In genomic region chr6:11384531-11385309, GRCh38 we compare ENCODE assay signal across 23 cellular contexts.
DNase-seq lines count a peak whose midpoint lies in the region; ATAC-seq and TF ChIP-seq lines count a peak whose summit lies in the region.
"Had no signal": no experiment of that assay in that cellular context is flagged by ENCODE, and none has a peak within 500 bp of the region (broad histone marks: within the 10 kb centered on the region; RNA-seq: fewer than 3 reads in every experiment).

No MANE protein-coding gene starts in this region.

- H2AFZ ChIP-seq in OCI-LY3 (ENCODE audit: low read depth, low read length) (no peak overlapping the region), smooth muscle cell (ENCODE audit: low read depth) (peak overlapping the region; percentile 60)

- no peak overlapping the region for H3K4me3 ChIP-seq in OCI-LY3 (ENCODE audit: low read length)
- no peak overlapping the region for H3K4me3 ChIP-seq in smooth muscle cell
- H3K4me3 ChIP-seq: gastroesophageal sphincter, pancreas had no signal

- H3K27me3 Mint-ChIP-seq in effector memory CD8-positive, alpha-beta T cell, result no peaks in the 10 kb centered on the region
- H3K27me3 Mint-ChIP-seq: activated CD8-positive, alpha-beta memory T cell treated with anti-CD3 and anti-CD28 coated beads, Interleukin-2, amount 10 ng/mL, durations not matched to agents 7 days and 5 days; naive B cell had no signal

- TF ChIP-seq CTCF in OCI-LY3 (IDR thresholded peaks at IDR 0.05; ENCODE audit: low read depth, low read length) (no peak), smooth muscle cell (IDR thresholded peaks at IDR 0.05; ENCODE audit: borderline replicate concordance, insufficient read depth, poor library complexity, severe bottlenecking) (no peak)

- H3K9me3 ChIP-seq in OCI-LY3 (ENCODE audit: insufficient read depth, low read length) (no peaks in the 10 kb centered on the region), smooth muscle cell (replicated peaks; ENCODE audit: low read depth) (no peaks in the 10 kb centered on the region)
- H3K9me3 ChIP-seq: gastroesophageal sphincter, pancreas had no signal

- no peak overlapping the region for H3K4me3 Mint-ChIP-seq in effector memory CD8-positive, alpha-beta T cell
- H3K4me3 Mint-ChIP-seq: activated CD8-positive, alpha-beta memory T cell treated with anti-CD3 and anti-CD28 coated beads, Interleukin-2, amount 10 ng/mL, durations not matched to agents 7 days and 5 days; T-helper 1 cell treated with Interleukin-12 subunit alpha and Interleukin-12 subunit beta and Interleukin-4 antibody, amounts not matched to agents 30 μg/mL and 1 μg/mL, for 36 hours had no signal

- H3K36me3 ChIP-seq in OCI-LY3 (replicated peaks; ENCODE audit: low read depth, low read length) (peaks cover 13% of the 10 kb centered on the region), smooth muscle cell (ENCODE audit: low read depth) (no peaks in the 10 kb centered on the region)
- H3K36me3 ChIP-seq: gastroesophageal sphincter, pancreas had no signal

- 57% methylated on average over 7 of the region's 7 CpGs for WGBS in smooth muscle cell (ENCODE audit: low lambda C conversion rate)

- no peaks in the 10 kb centered on the region for H3K27me3 ChIP-seq in OCI-LY3 (ENCODE audit: low read depth, low read length)
- no peaks in the 10 kb centered on the region for H3K27me3 ChIP-seq in smooth muscle cell (ENCODE audit: low read depth)
- H3K27me3 ChIP-seq: gastroesophageal sphincter, pancreas had no signal

- peaks cover 10% of the 10 kb centered on the region for H3K36me3 Mint-ChIP-seq in effector memory CD8-positive, alpha-beta T cell (ENCODE audit: insufficient read depth)

- H3K9ac ChIP-seq in OCI-LY3 (ENCODE audit: low read length), result peak overlapping the region; percentile 53; the same call in 1 of the 2 replicates
- H3K9ac ChIP-seq in smooth muscle cell (ENCODE audit: low read depth), result no peak overlapping the region

- DNase-seq in EH (ENCODE audit: low read depth) (peak; percentile 76), smooth muscle cell (lab: John Stamatoyannopoulos, UW; ENCODE audit: unreplicated experiment) (no peak), left lobe of liver (ENCODE audit: low spot score) (no peak), head of caudate nucleus (no peak)
- DNase-seq in effector memory CD8-positive, alpha-beta T cell, result no peak
- DNase-seq: activated CD8-positive, alpha-beta memory T cell treated with anti-CD3 and anti-CD28 coated beads, Interleukin-2, amount 10 ng/mL, durations not matched to agents 7 days and 5 days; amniotic stem cell; C1 segment of cervical spinal cord; DMS153; naive B cell; NCI-H1694; NCI-H446 treated with DMSO at 0.1 percent for 48 hours; pancreas; small intestine; stimulated activated CD4-positive, alpha-beta T cell treated with anti-CD3 and anti-CD28 coated beads, Interleukin-4, amount 100 ng/mL, for 4 hours; stimulated activated CD8-positive, alpha-beta memory T cell treated with anti-CD3 and anti-CD28 coated beads, Interleukin-4, amount 100 ng/mL, for 48 hours had no signal

- H3K4me1 ChIP-seq in OCI-LY3 (ENCODE audit: low read length) (peaks cover 89% of the 10 kb centered on the region), smooth muscle cell (ENCODE audit: low read depth) (peaks cover 9% of the 10 kb centered on the region)
- H3K4me1 ChIP-seq: gastroesophageal sphincter, pancreas had no signal

- peaks cover 42 to 45% of the 10 kb centered on the region in 2 donors for H3K4me1 Mint-ChIP-seq in effector memory CD8-positive, alpha-beta T cell (ENCODE audit: low read depth in 2 of 2)

- H4K20me1 ChIP-seq in OCI-LY3 (ENCODE audit: insufficient read depth, low read length) (no peaks in the 10 kb centered on the region), smooth muscle cell (ENCODE audit: low read depth) (no peaks in the 10 kb centered on the region)

- no peaks in the 10 kb centered on the region for H3K9me3 Mint-ChIP-seq in effector memory CD8-positive, alpha-beta T cell
- H3K9me3 Mint-ChIP-seq: activated T-helper 2 cell treated with anti-CD3 and anti-CD28 coated beads, Interferon-gamma antibody, Interleukin-2, Interleukin-4, amounts not matched to agents 10 μg/mL and 5 μg/mL and 100 μg/mL, durations not matched to agents 14 hours and 24 hours and 36 hours; naive B cell; T-helper 1 cell treated with Interleukin-12 subunit alpha and Interleukin-12 subunit beta and Interleukin-4 antibody, amounts not matched to agents 30 μg/mL and 1 μg/mL, for 36 hours had no signal

- intact Hi-C loops in head of caudate nucleus (cut with DNase I), result no loop called here

- peak overlapping the region; percentile 84 for H3K4me2 ChIP-seq in OCI-LY3 (ENCODE audit: low read length)
- peak overlapping the region; percentile 55 for H3K4me2 ChIP-seq in smooth muscle cell

- peak overlapping the region; percentile 98 for H3K27ac ChIP-seq in OCI-LY3 (ENCODE audit: low read length)
- peak overlapping the region; percentile 77 for H3K27ac ChIP-seq in smooth muscle cell (ENCODE audit: low read depth)
- H3K27ac ChIP-seq: gastroesophageal sphincter, pancreas had no signal

- H3K27ac Mint-ChIP-seq in effector memory CD8-positive, alpha-beta T cell, result peak overlapping the region; percentile 33 to 36
- H3K27ac Mint-ChIP-seq: activated T-helper 2 cell treated with anti-CD3 and anti-CD28 coated beads, Interferon-gamma antibody, Interleukin-2, Interleukin-4, amounts not matched to agents 10 μg/mL and 5 μg/mL and 100 μg/mL, durations not matched to agents 14 hours and 24 hours and 36 hours; T-helper 1 cell treated with Interleukin-12 subunit alpha and Interleukin-12 subunit beta and Interleukin-4 antibody, amounts not matched to agents 30 μg/mL and 1 μg/mL, for 36 hours had no signal

- peaks cover 49% of the 10 kb centered on the region for H3K79me2 ChIP-seq in OCI-LY3 (ENCODE audit: low read length)
- H3K79me2 ChIP-seq in smooth muscle cell (ENCODE audit: low read depth), result no peaks in the 10 kb centered on the region

- H3F3A ChIP-seq in smooth muscle cell (ENCODE audit: low read depth), result peaks cover 7% of the 10 kb centered on the region

- no peak for ATAC-seq in effector memory CD8-positive, alpha-beta T cell (replicated peaks)
- ATAC-seq in HG03565 (IDR thresholded peaks at IDR 0.05; ENCODE audit: unreplicated experiment) (no peak), left lobe of liver (no peak), HG02763 (IDR thresholded peaks at IDR 0.05; ENCODE audit: unreplicated experiment) (no peak)
- ATAC-seq: activated CD8-positive, alpha-beta memory T cell treated with anti-CD3 and anti-CD28 coated beads, Interleukin-2, amount 10 ng/mL, durations not matched to agents 7 days and 5 days; gastroesophageal sphincter; pancreas; Right ventricle myocardium inferior had no signal
